Comparison of ENCODE assay signal across 12 cellular contexts in genomic region chr2:9262671-9263171, GRCh38. TPM values are rescaled to one million over a fixed set of nuclear protein-coding genes. Genes with fewer than 3 reads are reported as not detected.
DNase-seq lines count a peak whose midpoint lies in the region; ATAC-seq and TF ChIP-seq lines count a peak whose summit lies in the region.
"Had no signal": no experiment of that assay in that cellular context is flagged by ENCODE, and none has a peak within 500 bp of the region (broad histone marks: within the 10 kb centered on the region; RNA-seq: fewer than 3 reads in every experiment).

No MANE protein-coding gene starts in this region.

- H3K36me3 ChIP-seq in gastrocnemius medialis = no peaks in the 10 kb centered on the region

- H3K36me3 Mint-ChIP-seq in HFFc6 (ENCODE audit: low read depth) = peaks cover 9% of the 10 kb centered on the region; the same call in 1 of the 2 replicates
- no peaks in the 10 kb centered on the region for H3K36me3 Mint-ChIP-seq in activated T-cell treated with anti-CD3 and anti-CD28 coated beads, Interleukin-2, amount 50 U/mL, for 24 hours (ENCODE audit: low read depth)
- H3K36me3 Mint-ChIP-seq: stimulated activated memory B cell treated with anti-CD40 and anti-IgM and Interleukin-4, amounts not matched to agents 10 μg/mL and 1 μg/mL and 100 μg/mL, for 72 hours had no signal

- no peak for TF ChIP-seq CTCF in HFFc6 (IDR thresholded peaks at IDR 0.05)
- no peak for TF ChIP-seq CTCF in coronary artery (IDR thresholded peaks at IDR 0.05)
- TF ChIP-seq CTCF in gastrocnemius medialis (IDR thresholded peaks at IDR 0.05 in 4 of 5, conservative IDR thresholded peaks at IDR 0.05 in 1 of 5) = no peak

- peaks cover 86% of the 10 kb centered on the region for H3K4me1 Mint-ChIP-seq in HFFc6 (ENCODE audit: low read depth)
- H3K4me1 Mint-ChIP-seq in activated T-cell treated with anti-CD3 and anti-CD28 coated beads, Interleukin-2, amount 50 U/mL, for 24 hours (ENCODE audit: low read depth) = no peaks in the 10 kb centered on the region

- TF ChIP-seq POLR2A in gastrocnemius medialis (IDR thresholded peaks at IDR 0.05) = no peak

- H3K27ac Mint-ChIP-seq in HFFc6 = peak overlapping the region; percentile 78
- no peak overlapping the region for H3K27ac Mint-ChIP-seq in activated T-cell treated with anti-CD3 and anti-CD28 coated beads, Interleukin-2, amount 50 U/mL, for 24 hours
- H3K27ac Mint-ChIP-seq: stimulated activated memory B cell treated with anti-CD40 and anti-IgM and Interleukin-4, amounts not matched to agents 10 μg/mL and 1 μg/mL and 100 μg/mL, for 72 hours; T-helper 1 cell treated with Interleukin-12 subunit alpha and Interleukin-12 subunit beta and Interleukin-4 antibody, amounts not matched to agents 30 μg/mL and 1 μg/mL, for 36 hours had no signal

- peaks cover 29 to 50% of the 10 kb centered on the region in 2 donors for H3K4me1 ChIP-seq in gastrocnemius medialis

- no peaks in the 10 kb centered on the region for H3K27me3 Mint-ChIP-seq in HFFc6 (ENCODE audit: insufficient read depth)
- peaks cover 11% of the 10 kb centered on the region for H3K27me3 Mint-ChIP-seq in activated T-cell treated with anti-CD3 and anti-CD28 coated beads, Interleukin-2, amount 50 U/mL, for 24 hours

- H3K27ac ChIP-seq in coronary artery (peak overlapping the region; percentile 78 to 86), gastrocnemius medialis (peak overlapping the region; percentile 71 to 83 (median 75))
- H3K27ac ChIP-seq: C4-2B had no signal

- no peak overlapping the region for H3K4me3 Mint-ChIP-seq in HFFc6
- H3K4me3 Mint-ChIP-seq in activated T-cell treated with anti-CD3 and anti-CD28 coated beads, Interleukin-2, amount 50 U/mL, for 24 hours = no peak overlapping the region
- H3K4me3 Mint-ChIP-seq: stimulated activated memory B cell treated with anti-CD40 and anti-IgM and Interleukin-4, amounts not matched to agents 10 μg/mL and 1 μg/mL and 100 μg/mL, for 72 hours; T-helper 1 cell treated with Interleukin-12 subunit alpha and Interleukin-12 subunit beta and Interleukin-4 antibody, amounts not matched to agents 30 μg/mL and 1 μg/mL, for 36 hours had no signal

- H3K4me3 ChIP-seq in coronary artery (peak overlapping the region; percentile 45), gastrocnemius medialis (no peak overlapping the region)

- no peaks in the 10 kb centered on the region for H3K9me3 Mint-ChIP-seq in HFFc6
- H3K9me3 Mint-ChIP-seq in activated T-cell treated with anti-CD3 and anti-CD28 coated beads, Interleukin-2, amount 50 U/mL, for 24 hours = no peaks in the 10 kb centered on the region
- H3K9me3 Mint-ChIP-seq: stimulated activated memory B cell treated with anti-CD40 and anti-IgM and Interleukin-4, amounts not matched to agents 10 μg/mL and 1 μg/mL and 100 μg/mL, for 72 hours; T-helper 1 cell treated with Interleukin-12 subunit alpha and Interleukin-12 subunit beta and Interleukin-4 antibody, amounts not matched to agents 30 μg/mL and 1 μg/mL, for 36 hours had no signal

- H3K9me3 ChIP-seq in gastrocnemius medialis = no peaks in the 10 kb centered on the region

- DNase-seq in HFFc6 = no peak
- DNase-seq in coronary artery (ENCODE audit: low spot score) = no peak
- no peak for DNase-seq in left lobe of liver (ENCODE audit: low spot score)
- DNase-seq in gastrocnemius medialis = no peak
- DNase-seq in activated T-cell treated with anti-CD3 and anti-CD28 coated beads, Interleukin-2, amount 50 U/mL, for 24 hours = no peak
- no peak for DNase-seq in NCI-H1436 (lab: John Stamatoyannopoulos, UW)
- DNase-seq: central memory CD4-positive, alpha-beta T cell had no signal

- in situ Hi-C loops in gastrocnemius medialis (cut with MboI; ENCODE audit: low sequenced_read_pairs in 4 of 4) = no loop called here

- H3K27me3 ChIP-seq in gastrocnemius medialis = no peaks in the 10 kb centered on the region

- intact Hi-C loops in gastrocnemius medialis (cut with DNase I; ENCODE audit: low total_unique reads) = no loop called here

- ATAC-seq in left lobe of liver (peak; percentile 66), gastrocnemius medialis (peak in 1 of 2 donors; percentile 55), GM19395 (IDR thresholded peaks at IDR 0.05; ENCODE audit: unreplicated experiment) (no peak), HG02798 (IDR thresholded peaks at IDR 0.05; ENCODE audit: poor library complexity, unreplicated experiment) (no peak)
- ATAC-seq: stimulated activated memory B cell treated with anti-CD40 and anti-IgM and Interleukin-4, amounts not matched to agents 10 μg/mL and 1 μg/mL and 100 μg/mL, for 72 hours had no signal

RNA-seq across cellular contexts. Expression of gene ASAP2, which starts 56.1 kb away (rescaled TPM):
- 10 to 100 TPM; 31.2 to 37.4 (median 34.3) TPM for total RNA-seq in HFFc6 (2021; fragmentation: NEBNext Ultra II Directional; extraction: Animal tissue kit (Norgen Biotek cat#: 25700))
- total RNA-seq in left lobe of liver (4.0 TPM), gastrocnemius medialis (1 to 10 TPM; 1.9 to 4.0 (median 3.4) TPM)
